ENCODE assay signal across 14 cellular contexts in the genomic region with DNA sequence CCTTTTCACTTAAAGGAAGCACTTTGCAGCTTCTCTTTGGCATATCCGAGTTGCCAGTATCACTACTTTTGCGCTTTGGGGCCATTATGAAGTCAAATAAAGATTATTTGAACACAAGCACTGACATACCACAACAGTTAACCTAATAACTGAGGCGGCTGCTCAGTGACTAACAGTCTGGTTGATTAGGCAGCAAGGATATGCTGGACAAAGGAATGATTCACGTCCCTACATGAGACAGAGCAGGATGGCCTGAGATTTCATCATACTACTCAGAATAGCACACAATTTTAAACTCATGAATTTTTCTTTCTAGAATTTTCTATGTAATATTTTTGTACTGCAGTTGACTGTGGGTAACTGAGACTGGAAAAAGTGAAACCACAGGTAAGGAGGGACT. TPM values are rescaled to one million over a fixed set of nuclear protein-coding genes. Genes with fewer than 3 reads are reported as not detected.
A peak's percentile ranks its signal among the peaks of the same experiment; 100 is the strongest.
DNase-seq lines count a peak whose midpoint lies in the region; ATAC-seq lines count a peak whose summit lies in the region.
"Had no signal": no experiment of that assay in that cellular context is flagged by ENCODE, and none has a peak within 500 bp of the region (broad histone marks: within the 10 kb centered on the region; RNA-seq: fewer than 3 reads in every experiment).

No MANE protein-coding gene starts in this region.

- in situ Hi-C loops in Caki2 (cut with HindIII; ENCODE audit: low pct_unique_long_range_greater_than_20kb, low sequenced_read_pairs): no loop called here

- peak; percentile 49 for DNase-seq in Caki2 (ENCODE audit: low read depth)
- peak; percentile 59 for DNase-seq in NCI-H460 (ENCODE audit: extremely low read depth, low read depth)
- peak; percentile 94 for DNase-seq in dedifferentiated amniotic fluid mesenchymal stem cell (ENCODE audit: extremely low spot score)
- DNase-seq in myocyte (ENCODE audit: low read depth): peak; percentile 87
- DNase-seq in NCI-H1417 treated with DMSO at 0.1 percent for 48 hours (lab: John Stamatoyannopoulos, UW): no peak
- no peak for DNase-seq in NCI-H2107 (lab: John Stamatoyannopoulos, UW)
- DNase-seq: cortex of kidney, DMS79 treated with DMSO at 0.1 percent for 48 hours, H9, MV-4-11, nucleus accumbens had no signal

- no peaks in the 10 kb centered on the region for H3K36me3 Mint-ChIP-seq in activated T-helper 17 cell treated with anti-CD3 and anti-CD28 coated beads, Interleukin-2, amount 50 U/mL, for 72 hours (ENCODE audit: low read depth)
- H3K36me3 Mint-ChIP-seq: type B pancreatic cell had no signal

- ATAC-seq in HG02759 (IDR thresholded peaks at IDR 0.05; ENCODE audit: unreplicated experiment): no peak
- ATAC-seq in activated T-helper 17 cell treated with anti-CD3 and anti-CD28 coated beads, Interleukin-2, amount 50 U/mL, for 72 hours (replicated peaks): no peak

- peaks cover 11% of the 10 kb centered on the region for H3K27me3 Mint-ChIP-seq in activated T-helper 17 cell treated with anti-CD3 and anti-CD28 coated beads, Interleukin-2, amount 50 U/mL, for 72 hours
- H3K27me3 Mint-ChIP-seq: type B pancreatic cell had no signal

- no peaks in the 10 kb centered on the region for H3K4me1 Mint-ChIP-seq in activated T-helper 17 cell treated with anti-CD3 and anti-CD28 coated beads, Interleukin-2, amount 50 U/mL, for 72 hours
- H3K4me1 Mint-ChIP-seq: H9 had no signal

- H3K4me3 Mint-ChIP-seq in activated T-helper 17 cell treated with anti-CD3 and anti-CD28 coated beads, Interleukin-2, amount 50 U/mL, for 72 hours: no peak overlapping the region
- H3K4me3 Mint-ChIP-seq: H9, type B pancreatic cell had no signal

- H3K9me3 Mint-ChIP-seq in activated T-helper 17 cell treated with anti-CD3 and anti-CD28 coated beads, Interleukin-2, amount 50 U/mL, for 72 hours: no peaks in the 10 kb centered on the region
- H3K9me3 Mint-ChIP-seq: H9, type B pancreatic cell had no signal

- no peak overlapping the region for H3K27ac Mint-ChIP-seq in activated T-helper 17 cell treated with anti-CD3 and anti-CD28 coated beads, Interleukin-2, amount 50 U/mL, for 72 hours
- H3K27ac Mint-ChIP-seq: H9, type B pancreatic cell had no signal

RNA-seq across cellular contexts. Expression of a gene that starts 56.9 kb away (rescaled TPM):
- 2.5 and 4.7 TPM in 2 replicates for total RNA-seq in Caki2 (2014; rRNA removed; shearing (Covaris generic); ENCODE audit: low replicate concordance)
- total RNA-seq in NCI-H460 (2014; rRNA removed; shearing (Covaris generic)): 7.3 and 8.7 TPM in 2 replicates
- 11.9 and 18.1 TPM in 2 replicates for polyA plus RNA-seq in NCI-H460 (2014; cell fraction: nucleus; rRNA removed)
- total RNA-seq in myocyte: 3.9 and 7.3 TPM in 2 replicates
- polyA plus RNA-seq in myocyte (2012): 2.8 TPM
- total RNA-seq in activated T-helper 17 cell treated with anti-CD3 and anti-CD28 coated beads, Interleukin-2, amount 50 U/mL, for 72 hours: 10 to 100 TPM; 13.6 to 14.7 TPM

Comparison
In these comparisons a context has a peak if more than half of its experiments do, and no peak if none do; other contexts are left out.
1. DNase-seq: peak in Caki2 (single experiment), NCI-H460 (single experiment), dedifferentiated amniotic fluid mesenchymal stem cell (single experiment) and myocyte (single experiment); none in NCI-H1417 treated with DMSO at 0.1 percent for 48 hours (single experiment) and NCI-H2107 (single experiment).